ENCODE assay signal across 19 cellular contexts in the genomic region with DNA sequence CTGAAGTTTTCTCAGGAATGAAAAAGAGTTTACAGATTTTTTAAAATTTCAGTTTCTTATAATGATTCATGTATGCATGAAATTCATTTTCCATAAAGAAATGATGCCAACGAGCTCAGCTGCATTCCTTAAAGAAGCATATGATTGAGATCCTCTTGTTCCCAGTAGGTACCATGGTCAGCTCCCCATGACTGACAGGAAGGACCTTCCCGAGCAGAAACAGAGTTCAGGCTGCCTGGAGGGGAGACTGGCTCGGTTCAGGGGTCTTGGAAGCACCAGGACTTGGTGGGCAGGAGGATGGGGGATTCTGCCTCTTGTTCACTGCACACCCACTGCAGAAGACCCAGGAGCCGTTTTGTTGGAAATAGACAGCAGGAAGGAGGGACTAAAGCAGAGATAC.
"Had no signal": no experiment of that assay in that cellular context is flagged by ENCODE, and none has a peak within 500 bp of the region (broad histone marks: within the 10 kb centered on the region; RNA-seq: fewer than 3 reads in every experiment).

No MANE protein-coding gene starts in this region.

- DNase-seq: activated CD4-positive, alpha-beta T cell treated with anti-CD3 and anti-CD28 coated beads for 48 hours; activated CD4-positive, alpha-beta T cell treated with anti-CD3 and anti-CD28 coated beads, Interleukin-2, amount 50 U/mL, for 48 hours; activated CD8-positive, alpha-beta memory T cell treated with anti-CD3 and anti-CD28 coated beads, Interleukin-2, amount 10 ng/mL, durations not matched to agents 7 days and 5 days; activated gamma-delta T cell; activated naive CD4-positive, alpha-beta T cell treated with anti-CD3 and anti-CD28 coated beads for 36 hours; activated T-cell treated with anti-CD3 and anti-CD28 coated beads, Interleukin-2, amount 50 U/mL, for 4 hours; amygdala; IMR-90; KG1; NCI-H1092 treated with DMSO at 0.1 percent for 48 hours; NCI-H1436; NCI-H1694 treated with DMSO at 0.1 percent for 48 hours; NCI-H2029 treated with DMSO at 0.1 percent for 48 hours; NCI-H510A treated with DMSO at 0.1 percent for 48 hours; SIG-M5; T-helper 1 cell had no signal

- ATAC-seq: activated CD4-positive, CD25-positive, alpha-beta regulatory T cell treated with anti-CD3 and anti-CD28 coated beads, Interleukin-2, amount 50 U/mL, for 24 hours; activated CD8-positive, alpha-beta memory T cell treated with anti-CD3 and anti-CD28 coated beads, Interleukin-2, amount 10 ng/mL, durations not matched to agents 7 days and 5 days; activated T-cell treated with anti-CD3 and anti-CD28 coated beads, Interleukin-2, amount 50 U/mL, for 4 hours had no signal

- H3K4me1 Mint-ChIP-seq: activated CD8-positive, alpha-beta memory T cell treated with anti-CD3 and anti-CD28 coated beads, Interleukin-2, amount 10 ng/mL, durations not matched to agents 7 days and 5 days had no signal

- H3K4me3 Mint-ChIP-seq: activated CD8-positive, alpha-beta memory T cell treated with anti-CD3 and anti-CD28 coated beads, Interleukin-2, amount 10 ng/mL, durations not matched to agents 7 days and 5 days; activated naive CD4-positive, alpha-beta T cell treated with anti-CD3 and anti-CD28 coated beads for 36 hours; activated naive CD8-positive, alpha-beta T cell; activated T-cell treated with anti-CD3 and anti-CD28 coated beads, Interleukin-2, amount 50 U/mL, for 4 hours; brain had no signal

- H3K27ac Mint-ChIP-seq: activated CD8-positive, alpha-beta memory T cell treated with anti-CD3 and anti-CD28 coated beads, Interleukin-2, amount 10 ng/mL, durations not matched to agents 7 days and 5 days; activated naive CD4-positive, alpha-beta T cell treated with anti-CD3 and anti-CD28 coated beads for 36 hours; activated naive CD8-positive, alpha-beta T cell had no signal

- H3K27me3 Mint-ChIP-seq: activated CD8-positive, alpha-beta memory T cell treated with anti-CD3 and anti-CD28 coated beads, Interleukin-2, amount 10 ng/mL, durations not matched to agents 7 days and 5 days; activated naive CD8-positive, alpha-beta T cell had no signal

- H3K36me3 Mint-ChIP-seq: activated CD8-positive, alpha-beta memory T cell treated with anti-CD3 and anti-CD28 coated beads, Interleukin-2, amount 10 ng/mL, durations not matched to agents 7 days and 5 days; activated naive CD8-positive, alpha-beta T cell; brain had no signal
